Comparison of ENCODE assay signal across 9 cellular contexts in the genomic region with DNA sequence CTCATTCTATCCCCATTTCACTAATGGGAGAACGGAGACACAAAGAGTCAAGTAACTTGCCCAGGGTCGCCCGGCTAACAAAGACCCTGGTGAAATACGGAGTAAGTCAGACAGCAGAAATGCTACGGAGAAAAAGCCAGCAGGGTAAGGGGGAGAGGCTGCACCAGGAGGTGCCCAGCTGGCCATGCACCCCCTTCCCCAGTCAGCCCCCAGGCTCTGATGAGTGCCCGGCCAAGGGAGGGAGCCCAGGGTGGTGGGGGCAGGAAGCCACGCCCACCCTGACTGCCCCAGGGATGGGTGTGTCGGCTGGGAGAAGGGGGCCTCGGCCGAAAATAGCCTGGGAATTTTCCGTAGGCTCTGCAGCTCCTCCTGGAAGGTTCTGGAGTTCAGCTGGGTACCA. TPM values are rescaled to one million over a fixed set of nuclear protein-coding genes. Genes with fewer than 3 reads are reported as not detected.
DNase-seq lines count a peak whose midpoint lies in the region; ATAC-seq and TF ChIP-seq lines count a peak whose summit lies in the region.
"Had no signal": no experiment of that assay in that cellular context is flagged by ENCODE, and none has a peak within 500 bp of the region (broad histone marks: within the 10 kb centered on the region; RNA-seq: fewer than 3 reads in every experiment).

No MANE protein-coding gene starts in this region.

- peaks cover 4 to 5% of the 10 kb centered on the region in 2 donors for H3K36me3 Mint-ChIP-seq in activated T-cell treated with anti-CD3 and anti-CD28 coated beads, Interleukin-2, amount 50 U/mL, for 72 hours (ENCODE audit: insufficient read depth in 2 of 2)
- no peaks in the 10 kb centered on the region for H3K36me3 Mint-ChIP-seq in activated T-cell treated with anti-CD3 and anti-CD28 coated beads, Interleukin-2, amount 50 U/mL, for 4 hours (ENCODE audit: insufficient read depth)
- peaks cover 11% of the 10 kb centered on the region for H3K36me3 Mint-ChIP-seq in activated B cell treated with CpG ODN at 0.5 μM for 24 hours (ENCODE audit: low read depth)
- H3K36me3 Mint-ChIP-seq in activated CD8-positive, alpha-beta memory T cell treated with anti-CD3 and anti-CD28 coated beads, Interleukin-2, amount 10 ng/mL, durations not matched to agents 7 days and 5 days: peaks cover 18% of the 10 kb centered on the region

- 51 to 68% methylated on average over 8 to 11 of the region's 11 CpGs for WGBS in thyroid gland, 2 donors

- ATAC-seq in activated T-cell treated with anti-CD3 and anti-CD28 coated beads, Interleukin-2, amount 50 U/mL, for 72 hours (replicated peaks in 1 of 2): no peak
- no peak for ATAC-seq in activated T-cell treated with anti-CD3 and anti-CD28 coated beads, Interleukin-2, amount 50 U/mL, for 4 hours
- ATAC-seq in activated B cell treated with CpG ODN at 0.5 μM for 24 hours (ENCODE audit: low read depth) (no peak), GM21737 (IDR thresholded peaks at IDR 0.05; ENCODE audit: unreplicated experiment) (no peak), foreskin keratinocyte (no peak)
- no peak for ATAC-seq in activated CD8-positive, alpha-beta memory T cell treated with anti-CD3 and anti-CD28 coated beads, Interleukin-2, amount 10 ng/mL, durations not matched to agents 7 days and 5 days

- no peak overlapping the region for H3K4me3 Mint-ChIP-seq in activated T-cell treated with anti-CD3 and anti-CD28 coated beads, Interleukin-2, amount 50 U/mL, for 72 hours
- H3K4me3 Mint-ChIP-seq in activated T-cell treated with anti-CD3 and anti-CD28 coated beads, Interleukin-2, amount 50 U/mL, for 4 hours: no peak overlapping the region
- H3K4me3 Mint-ChIP-seq in activated B cell treated with CpG ODN at 0.5 μM for 24 hours: no peak overlapping the region
- no peak overlapping the region for H3K4me3 Mint-ChIP-seq in activated CD8-positive, alpha-beta memory T cell treated with anti-CD3 and anti-CD28 coated beads, Interleukin-2, amount 10 ng/mL, durations not matched to agents 7 days and 5 days

- DNase-seq in activated T-cell treated with anti-CD3 and anti-CD28 coated beads, Interleukin-2, amount 50 U/mL, for 72 hours: no peak
- no peak for DNase-seq in activated T-cell treated with anti-CD3 and anti-CD28 coated beads, Interleukin-2, amount 50 U/mL, for 4 hours
- DNase-seq in activated B cell treated with CpG ODN at 0.5 μM for 24 hours: no peak
- DNase-seq in thyroid gland: no peak
- no peak for DNase-seq in activated CD8-positive, alpha-beta memory T cell treated with anti-CD3 and anti-CD28 coated beads, Interleukin-2, amount 10 ng/mL, durations not matched to agents 7 days and 5 days
- DNase-seq in foreskin keratinocyte: no peak

- TF ChIP-seq CTCF in activated B cell treated with CpG ODN at 0.5 μM for 24 hours (IDR thresholded peaks at IDR 0.05) (no peak), thyroid gland (IDR thresholded peaks at IDR 0.05) (no peak), foreskin keratinocyte (conservative IDR thresholded peaks at IDR 0.05) (no peak)

- no peaks in the 10 kb centered on the region for H3K9me3 ChIP-seq in thyroid gland
- H3K9me3 ChIP-seq: mucosa of descending colon had no signal

- POLR2A ChIA-PET in activated B cell treated with CpG ODN at 0.5 μM for 24 hours (lab: Charles Lee): interaction anchor here (0.9 to 1.2 kb wide), 3 partner anchors 16 to 100 kb away, joined by 3 to 5 read pairs (median 4); partner anchors contain the start of gene USP7

- H3K27ac Mint-ChIP-seq in activated T-cell treated with anti-CD3 and anti-CD28 coated beads, Interleukin-2, amount 50 U/mL, for 72 hours: peak overlapping the region; percentile 19
- H3K27ac Mint-ChIP-seq in activated B cell treated with CpG ODN at 0.5 μM for 24 hours: peak overlapping the region; percentile 61
- no peak overlapping the region for H3K27ac Mint-ChIP-seq in activated CD8-positive, alpha-beta memory T cell treated with anti-CD3 and anti-CD28 coated beads, Interleukin-2, amount 10 ng/mL, durations not matched to agents 7 days and 5 days

- H3K27me3 Mint-ChIP-seq in activated T-cell treated with anti-CD3 and anti-CD28 coated beads, Interleukin-2, amount 50 U/mL, for 72 hours (ENCODE audit: low read depth): no peaks in the 10 kb centered on the region
- no peaks in the 10 kb centered on the region for H3K27me3 Mint-ChIP-seq in activated T-cell treated with anti-CD3 and anti-CD28 coated beads, Interleukin-2, amount 50 U/mL, for 4 hours (ENCODE audit: low read depth)
- no peaks in the 10 kb centered on the region for H3K27me3 Mint-ChIP-seq in activated B cell treated with CpG ODN at 0.5 μM for 24 hours
- no peaks in the 10 kb centered on the region for H3K27me3 Mint-ChIP-seq in activated CD8-positive, alpha-beta memory T cell treated with anti-CD3 and anti-CD28 coated beads, Interleukin-2, amount 10 ng/mL, durations not matched to agents 7 days and 5 days

- H3K4me1 ChIP-seq in thyroid gland (peaks cover 35 to 53% of the 10 kb centered on the region in 2 donors), foreskin keratinocyte (peaks cover 9% of the 10 kb centered on the region)

- CTCF ChIA-PET in activated B cell treated with CpG ODN at 0.5 μM for 24 hours (lab: Charles Lee): interaction anchor here (1.4 kb wide), 1 partner anchor 144 kb away, joined by 3 read pairs; no protein-coding TSS in a partner anchor
- CTCF ChIA-PET in activated CD8-positive, alpha-beta memory T cell treated with anti-CD3 and anti-CD28 coated beads, Interleukin-2, amount 10 ng/mL, durations not matched to agents 7 days and 5 days (lab: Charles Lee): interaction anchor here (1.2 kb wide), 1 partner anchor 16 kb away, joined by 3 read pairs; no protein-coding TSS in a partner anchor

- no peak for TF ChIP-seq POLR2A in thyroid gland (IDR thresholded peaks at IDR 0.05)

- no peaks in the 10 kb centered on the region for H3K9me3 Mint-ChIP-seq in activated T-cell treated with anti-CD3 and anti-CD28 coated beads, Interleukin-2, amount 50 U/mL, for 72 hours
- H3K9me3 Mint-ChIP-seq in activated T-cell treated with anti-CD3 and anti-CD28 coated beads, Interleukin-2, amount 50 U/mL, for 4 hours: no peaks in the 10 kb centered on the region
- H3K9me3 Mint-ChIP-seq in activated B cell treated with CpG ODN at 0.5 μM for 24 hours: no peaks in the 10 kb centered on the region
- H3K9me3 Mint-ChIP-seq in activated CD8-positive, alpha-beta memory T cell treated with anti-CD3 and anti-CD28 coated beads, Interleukin-2, amount 10 ng/mL, durations not matched to agents 7 days and 5 days (ENCODE audit: low read depth): no peaks in the 10 kb centered on the region

- intact Hi-C loops in activated B cell treated with CpG ODN at 0.5 μM for 24 hours (cut with micrococcal nuclease): no loop called here
- intact Hi-C loops in thyroid gland (cut with DNase I): no loop called here

- no peaks in the 10 kb centered on the region for H3K36me3 ChIP-seq in thyroid gland

- H3K4me1 Mint-ChIP-seq in activated T-cell treated with anti-CD3 and anti-CD28 coated beads, Interleukin-2, amount 50 U/mL, for 72 hours (ENCODE audit: low read depth): peaks cover 33% of the 10 kb centered on the region
- peaks cover 39% of the 10 kb centered on the region for H3K4me1 Mint-ChIP-seq in activated T-cell treated with anti-CD3 and anti-CD28 coated beads, Interleukin-2, amount 50 U/mL, for 4 hours (ENCODE audit: low read depth)
- H3K4me1 Mint-ChIP-seq in activated B cell treated with CpG ODN at 0.5 μM for 24 hours: peaks cover 54% of the 10 kb centered on the region
- H3K4me1 Mint-ChIP-seq in activated CD8-positive, alpha-beta memory T cell treated with anti-CD3 and anti-CD28 coated beads, Interleukin-2, amount 10 ng/mL, durations not matched to agents 7 days and 5 days: peaks cover 32% of the 10 kb centered on the region

- H3K27me3 ChIP-seq in layer of hippocampus (ENCODE audit: control insufficient read depth, insufficient read depth, low read length) (no peaks in the 10 kb centered on the region), thyroid gland (no peaks in the 10 kb centered on the region), foreskin keratinocyte (no peaks in the 10 kb centered on the region)

- H3K27ac ChIP-seq in layer of hippocampus (ENCODE audit: low read depth, low read length): peak overlapping the region; percentile 79
- peak overlapping the region in 2 of 3 donors; percentile 21 to 53 for H3K27ac ChIP-seq in thyroid gland
- no peak overlapping the region for H3K27ac ChIP-seq in foreskin keratinocyte

- H3K4me3 ChIP-seq in thyroid gland (replicated peaks in 1 of 3): no peak overlapping the region
- H3K4me3 ChIP-seq: mucosa of descending colon had no signal

RNA-seq across cellular contexts. Expression of gene CARHSP1, which starts 4.3 kb away (rescaled TPM):
- 10 to 100 TPM; 71.4 to 73.1 TPM for total RNA-seq in activated T-cell treated with anti-CD3 and anti-CD28 coated beads, Interleukin-2, amount 50 U/mL, for 72 hours
- 10 to 100 TPM; 14.7 to 17.8 (median 16.8) TPM for total RNA-seq in activated T-cell treated with anti-CD3 and anti-CD28 coated beads, Interleukin-2, amount 50 U/mL, for 4 hours
- 21.3 and 27.0 TPM in 2 replicates for total RNA-seq in activated B cell treated with CpG ODN at 0.5 μM for 24 hours
- total RNA-seq in thyroid gland: 10 to 100 TPM; 43.4 to 67.5 (median 61.1) TPM
- total RNA-seq in activated CD8-positive, alpha-beta memory T cell treated with anti-CD3 and anti-CD28 coated beads, Interleukin-2, amount 10 ng/mL, durations not matched to agents 7 days and 5 days: 100 to 1,000 TPM; 142 to 176 TPM
- total RNA-seq in foreskin keratinocyte: 209 and 212 TPM in 2 replicates
- 285 and 287 TPM in 2 replicates for polyA plus RNA-seq in foreskin keratinocyte

RNA-seq across cellular contexts. Expression of gene LITAFD, which starts 17.7 kb away (rescaled TPM):
- not detected for total RNA-seq in activated T-cell treated with anti-CD3 and anti-CD28 coated beads, Interleukin-2, amount 50 U/mL, for 72 hours
- total RNA-seq in activated T-cell treated with anti-CD3 and anti-CD28 coated beads, Interleukin-2, amount 50 U/mL, for 4 hours: not detected
- total RNA-seq in activated B cell treated with CpG ODN at 0.5 μM for 24 hours (not detected in 2 replicates), thyroid gland (not detected), foreskin keratinocyte (not detected in 2 replicates)
- not detected for total RNA-seq in activated CD8-positive, alpha-beta memory T cell treated with anti-CD3 and anti-CD28 coated beads, Interleukin-2, amount 10 ng/mL, durations not matched to agents 7 days and 5 days
- polyA plus RNA-seq in foreskin keratinocyte: not detected in 2 replicates
- total RNA-seq: mucosa of descending colon had no signal
